1 cellular context compared by ENCODE assay signal in genomic region chr10:11141571-11142091, GRCh38.
TF ChIP-seq lines count a peak whose summit lies in the region.

No MANE protein-coding gene starts in this region.

TF ChIP-seq in WTC11, 78 proteins besides CTCF, POLR2A, EP300 and RAD21 (continued from another document):
- TF ChIP-seq STAT6 (CRISPR knock-in tag; conservative IDR thresholded peaks at IDR 0.05; ENCODE audit: low read depth) (no peak), ZSCAN18 (CRISPR knock-in tag; IDR thresholded peaks at IDR 0.05) (no peak), E2F4 (CRISPR knock-in tag; IDR thresholded peaks at IDR 0.05; ENCODE audit: borderline replicate concordance, low read depth) (no peak)
- TF ChIP-seq, protein P1, sequence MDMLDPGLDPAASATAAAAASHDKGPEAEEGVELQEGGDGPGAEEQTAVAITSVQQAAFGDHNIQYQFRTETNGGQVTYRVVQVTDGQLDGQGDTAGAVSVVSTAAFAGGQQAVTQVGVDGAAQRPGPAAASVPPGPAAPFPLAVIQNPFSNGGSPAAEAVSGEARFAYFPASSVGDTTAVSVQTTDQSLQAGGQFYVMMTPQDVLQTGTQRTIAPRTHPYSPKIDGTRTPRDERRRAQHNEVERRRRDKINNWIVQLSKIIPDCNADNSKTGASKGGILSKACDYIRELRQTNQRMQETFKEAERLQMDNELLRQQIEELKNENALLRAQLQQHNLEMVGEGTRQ (CRISPR knock-in tag; IDR thresholded peaks at IDR 0.05) = no peak
